ENCODE assay signal across 7 cellular contexts in genomic region chr9:89479669-89480011, GRCh38. TPM values are rescaled to one million over a fixed set of nuclear protein-coding genes. Genes with fewer than 3 reads are reported as not detected.
DNase-seq lines count a peak whose midpoint lies in the region; ATAC-seq and TF ChIP-seq lines count a peak whose summit lies in the region.
"Not testable (repeated sequence)": the region's sequence is repeated elsewhere in the genome, so short reads cannot be mapped to it uniquely, and the experiment has no call there.

No MANE protein-coding gene starts in this region.

- H3K4me1 Mint-ChIP-seq in CD4-positive, alpha-beta memory T cell: peaks cover 75 to 93% (median 85%) of the 10 kb centered on the region in 4 donors
- peaks cover 79% of the 10 kb centered on the region for H3K4me1 Mint-ChIP-seq in T-helper 17 cell
- H3K4me1 Mint-ChIP-seq in activated CD8-positive, alpha-beta T cell treated with anti-CD3 and anti-CD28 coated beads, Interleukin-2, amount 10 ng/mL, durations not matched to agents 7 days and 5 days (ENCODE audit: low read depth): peaks cover 92% of the 10 kb centered on the region
- peaks cover 90% of the 10 kb centered on the region for H3K4me1 Mint-ChIP-seq in activated T-helper 1 cell treated with anti-CD3 and anti-CD28 coated beads, Interleukin-12 subunit alpha, Interleukin-12 subunit beta, Interleukin-2, Interleukin-4 antibody, amounts not matched to agents 30 ng/mL and 10 ng/mL and 1 ng/mL, durations not matched to agents 14 hours and 24 hours and 36 hours (ENCODE audit: low read depth)
- H3K4me1 Mint-ChIP-seq in activated naive CD8-positive, alpha-beta T cell treated with anti-CD3 and anti-CD28 coated beads for 36 hours: peaks cover 80% of the 10 kb centered on the region
- H3K4me1 Mint-ChIP-seq in endothelial cell (ENCODE audit: unreplicated experiment): peaks cover 34% of the 10 kb centered on the region

- POLR2A ChIA-PET in CD4-positive, alpha-beta memory T cell (lab: Charles Lee; ENCODE audit: partially characterized antibody): interaction anchor here (2.2 to 23.9 kb wide), 8 partner anchors 12 to 70 kb away, joined by 9 to 609 read pairs (median 13); no protein-coding TSS in a partner anchor
- POLR2A ChIA-PET in activated CD8-positive, alpha-beta T cell treated with anti-CD3 and anti-CD28 coated beads, Interleukin-2, amount 10 ng/mL, durations not matched to agents 7 days and 5 days (lab: Charles Lee): interaction anchor here (1.0 to 3.2 kb wide), 16 partner anchors 10 to 70 kb away, joined by 3 to 20 read pairs (median 8); no protein-coding TSS in a partner anchor

- H3K36me3 Mint-ChIP-seq in CD4-positive, alpha-beta memory T cell: peaks cover 52 to 66% of the 10 kb centered on the region in 2 donors
- H3K36me3 Mint-ChIP-seq in T-helper 17 cell (ENCODE audit: low read depth): peaks cover 19% of the 10 kb centered on the region
- peaks cover 85% of the 10 kb centered on the region for H3K36me3 Mint-ChIP-seq in activated CD8-positive, alpha-beta T cell treated with anti-CD3 and anti-CD28 coated beads, Interleukin-2, amount 10 ng/mL, durations not matched to agents 7 days and 5 days (ENCODE audit: low read depth)
- peaks cover 59% of the 10 kb centered on the region for H3K36me3 Mint-ChIP-seq in activated T-helper 1 cell treated with anti-CD3 and anti-CD28 coated beads, Interleukin-12 subunit alpha, Interleukin-12 subunit beta, Interleukin-2, Interleukin-4 antibody, amounts not matched to agents 30 ng/mL and 10 ng/mL and 1 ng/mL, durations not matched to agents 14 hours and 24 hours and 36 hours (ENCODE audit: low read depth)
- H3K36me3 Mint-ChIP-seq in activated naive CD8-positive, alpha-beta T cell treated with anti-CD3 and anti-CD28 coated beads for 36 hours: peaks cover 74% of the 10 kb centered on the region
- H3K36me3 Mint-ChIP-seq in endothelial cell (ENCODE audit: low read depth, unreplicated experiment): not testable (repeated sequence)

- peak overlapping the region; percentile 85 to 97 (median 95) for H3K27ac Mint-ChIP-seq in CD4-positive, alpha-beta memory T cell
- H3K27ac Mint-ChIP-seq in T-helper 17 cell: peak overlapping the region; percentile 99
- peak overlapping the region; percentile 91 for H3K27ac Mint-ChIP-seq in activated CD8-positive, alpha-beta T cell treated with anti-CD3 and anti-CD28 coated beads, Interleukin-2, amount 10 ng/mL, durations not matched to agents 7 days and 5 days
- peak overlapping the region; percentile 96 for H3K27ac Mint-ChIP-seq in activated T-helper 1 cell treated with anti-CD3 and anti-CD28 coated beads, Interleukin-12 subunit alpha, Interleukin-12 subunit beta, Interleukin-2, Interleukin-4 antibody, amounts not matched to agents 30 ng/mL and 10 ng/mL and 1 ng/mL, durations not matched to agents 14 hours and 24 hours and 36 hours
- H3K27ac Mint-ChIP-seq in activated naive CD8-positive, alpha-beta T cell treated with anti-CD3 and anti-CD28 coated beads for 36 hours: peak overlapping the region; percentile 99
- H3K27ac Mint-ChIP-seq in endothelial cell (ENCODE audit: unreplicated experiment): not testable (repeated sequence)

- not testable (repeated sequence) for H3K27me3 Mint-ChIP-seq in CD4-positive, alpha-beta memory T cell; T-helper 17 cell; activated CD8-positive, alpha-beta T cell treated with anti-CD3 and anti-CD28 coated beads, Interleukin-2, amount 10 ng/mL, durations not matched to agents 7 days and 5 days (ENCODE audit: low read depth); activated T-helper 1 cell treated with anti-CD3 and anti-CD28 coated beads, Interleukin-12 subunit alpha, Interleukin-12 subunit beta, Interleukin-2, Interleukin-4 antibody, amounts not matched to agents 30 ng/mL and 10 ng/mL and 1 ng/mL, durations not matched to agents 14 hours and 24 hours and 36 hours (ENCODE audit: insufficient read depth); endothelial cell (ENCODE audit: unreplicated experiment)
- H3K27me3 Mint-ChIP-seq in activated naive CD8-positive, alpha-beta T cell treated with anti-CD3 and anti-CD28 coated beads for 36 hours: peaks cover 15% of the 10 kb centered on the region

- H3K9me3 Mint-ChIP-seq in CD4-positive, alpha-beta memory T cell; activated CD8-positive, alpha-beta T cell treated with anti-CD3 and anti-CD28 coated beads, Interleukin-2, amount 10 ng/mL, durations not matched to agents 7 days and 5 days (ENCODE audit: insufficient read depth); activated T-helper 1 cell treated with anti-CD3 and anti-CD28 coated beads, Interleukin-12 subunit alpha, Interleukin-12 subunit beta, Interleukin-2, Interleukin-4 antibody, amounts not matched to agents 30 ng/mL and 10 ng/mL and 1 ng/mL, durations not matched to agents 14 hours and 24 hours and 36 hours; activated naive CD8-positive, alpha-beta T cell treated with anti-CD3 and anti-CD28 coated beads for 36 hours; endothelial cell (ENCODE audit: unreplicated experiment): not testable (repeated sequence)

- peak overlapping the region; percentile 75 for H3K27ac ChIP-seq in CD4-positive, alpha-beta memory T cell (ENCODE audit: low read depth, low read length)

- H3K9me3 ChIP-seq in CD4-positive, alpha-beta memory T cell (ENCODE audit: control insufficient read depth in 1 of 2, low read length in 2 of 2); T-helper 17 cell (ENCODE audit: control insufficient read depth, low read length, poor library complexity, severe bottlenecking): not testable (repeated sequence)

- CTCF ChIA-PET in CD4-positive, alpha-beta memory T cell (lab: Charles Lee; ENCODE audit: partially characterized antibody): interaction anchor here (1.0 to 4.2 kb wide), 6 partner anchors 9 to 69 kb away, joined by 3 to 23 read pairs (median 4); no protein-coding TSS in a partner anchor
- CTCF ChIA-PET in activated CD8-positive, alpha-beta T cell treated with anti-CD3 and anti-CD28 coated beads, Interleukin-2, amount 10 ng/mL, durations not matched to agents 7 days and 5 days (lab: Charles Lee): interaction anchor here (2.3 kb wide), 1 partner anchor 69 kb away, joined by 15 read pairs; no protein-coding TSS in a partner anchor

- peak overlapping the region in 1 of 2 donors; percentile 52 for H3K4me3 ChIP-seq in CD4-positive, alpha-beta memory T cell (ENCODE audit: low read length in 2 of 2)

- not testable (repeated sequence) for H3K27me3 ChIP-seq in CD4-positive, alpha-beta memory T cell (ENCODE audit: insufficient read depth, low read length)

- TF ChIP-seq CTCF in endothelial cell (IDR thresholded peaks at IDR 0.05; ENCODE audit: unreplicated experiment): not testable (repeated sequence)

- peaks cover 90% of the 10 kb centered on the region for H3K4me1 ChIP-seq in CD4-positive, alpha-beta memory T cell (ENCODE audit: insufficient read depth, low read length)

- peak overlapping the region; percentile 77 to 91 (median 86) for H3K4me3 Mint-ChIP-seq in CD4-positive, alpha-beta memory T cell
- peak overlapping the region; percentile 86 for H3K4me3 Mint-ChIP-seq in T-helper 17 cell
- H3K4me3 Mint-ChIP-seq in activated CD8-positive, alpha-beta T cell treated with anti-CD3 and anti-CD28 coated beads, Interleukin-2, amount 10 ng/mL, durations not matched to agents 7 days and 5 days: peak overlapping the region; percentile 71
- peak overlapping the region; percentile 89 for H3K4me3 Mint-ChIP-seq in activated T-helper 1 cell treated with anti-CD3 and anti-CD28 coated beads, Interleukin-12 subunit alpha, Interleukin-12 subunit beta, Interleukin-2, Interleukin-4 antibody, amounts not matched to agents 30 ng/mL and 10 ng/mL and 1 ng/mL, durations not matched to agents 14 hours and 24 hours and 36 hours
- peak overlapping the region; percentile 85 for H3K4me3 Mint-ChIP-seq in activated naive CD8-positive, alpha-beta T cell treated with anti-CD3 and anti-CD28 coated beads for 36 hours
- peak overlapping the region; percentile 25 for H3K4me3 Mint-ChIP-seq in endothelial cell (ENCODE audit: unreplicated experiment)

- not testable (repeated sequence) for ATAC-seq in T-helper 17 cell; activated CD8-positive, alpha-beta T cell treated with anti-CD3 and anti-CD28 coated beads, Interleukin-2, amount 10 ng/mL, durations not matched to agents 7 days and 5 days

- not testable (repeated sequence) for DNase-seq in CD4-positive, alpha-beta memory T cell; T-helper 17 cell; activated CD8-positive, alpha-beta T cell treated with anti-CD3 and anti-CD28 coated beads, Interleukin-2, amount 10 ng/mL, durations not matched to agents 7 days and 5 days; activated T-helper 1 cell treated with anti-CD3 and anti-CD28 coated beads, Interleukin-12 subunit alpha, Interleukin-12 subunit beta, Interleukin-2, Interleukin-4 antibody, amounts not matched to agents 30 ng/mL and 10 ng/mL and 1 ng/mL, durations not matched to agents 14 hours and 24 hours and 36 hours (ENCODE audit: low spot score); endothelial cell (ENCODE audit: low spot score)
- peak; percentile 70 for DNase-seq in activated naive CD8-positive, alpha-beta T cell treated with anti-CD3 and anti-CD28 coated beads for 36 hours
- peak; percentile 57 for DNase-seq in stimulated activated CD4-positive, alpha-beta T cell treated with anti-CD3 and anti-CD28 coated beads, Interleukin-1b, Interleukin-23, amount 100 ng/mL, for 48 hours

- intact Hi-C loops in CD4-positive, alpha-beta memory T cell (cut with micrococcal nuclease): not testable (repeated sequence)
- intact Hi-C loops in activated T-helper 1 cell treated with anti-CD3 and anti-CD28 coated beads, Interleukin-12 subunit alpha, Interleukin-12 subunit beta, Interleukin-2, Interleukin-4 antibody, amounts not matched to agents 30 ng/mL and 10 ng/mL and 1 ng/mL, durations not matched to agents 14 hours and 24 hours and 36 hours (cut with micrococcal nuclease): loop anchor here (5.0 kb wide), 1 partner anchor 503 kb away; no protein-coding TSS in a partner anchor

- H3K36me3 ChIP-seq in CD4-positive, alpha-beta memory T cell (ENCODE audit: insufficient read depth, low read length): peaks cover 28% of the 10 kb centered on the region

RNA-seq across cellular contexts. Expression of gene SEMA4D, which starts 18.3 kb away (rescaled TPM):
- 100 to 1,000 TPM; 393 to 410 TPM for total RNA-seq in CD4-positive, alpha-beta memory T cell
- 100 to 1,000 TPM in 1 of 2 donors, 10 to 100 TPM in 1; 49.5 to 166 TPM for polyA plus RNA-seq in CD4-positive, alpha-beta memory T cell
- 100 to 1,000 TPM; 250 to 312 TPM for total RNA-seq in T-helper 17 cell
- 100 to 1,000 TPM; 314 to 321 TPM for total RNA-seq in activated CD8-positive, alpha-beta T cell treated with anti-CD3 and anti-CD28 coated beads, Interleukin-2, amount 10 ng/mL, durations not matched to agents 7 days and 5 days
- 388 and 411 TPM in 2 replicates for total RNA-seq in activated T-helper 1 cell treated with anti-CD3 and anti-CD28 coated beads, Interleukin-12 subunit alpha, Interleukin-12 subunit beta, Interleukin-2, Interleukin-4 antibody, amounts not matched to agents 30 ng/mL and 10 ng/mL and 1 ng/mL, durations not matched to agents 14 hours and 24 hours and 36 hours
- total RNA-seq in activated naive CD8-positive, alpha-beta T cell treated with anti-CD3 and anti-CD28 coated beads for 36 hours: 100 to 1,000 TPM; 239 to 245 TPM
- total RNA-seq in endothelial cell (ENCODE audit: unreplicated experiment): 14.8 TPM

Comparison
In these comparisons a context has a peak if more than half of its experiments do, and no peak if none do; other contexts are left out.
1. H3K4me3 Mint-ChIP-seq: peak in every context shown above with its lines; median percentile 89 in activated T-helper 1 cell treated with anti-CD3 and anti-CD28 coated beads, Interleukin-12 subunit alpha, Interleukin-12 subunit beta, Interleukin-2, Interleukin-4 antibody, amounts not matched to agents 30 ng/mL and 10 ng/mL and 1 ng/mL, durations not matched to agents 14 hours and 24 hours and 36 hours; 86 in CD4-positive, alpha-beta memory T cell; 86 in T-helper 17 cell; 85 in activated naive CD8-positive, alpha-beta T cell treated with anti-CD3 and anti-CD28 coated beads for 36 hours; 71 in activated CD8-positive, alpha-beta T cell treated with anti-CD3 and anti-CD28 coated beads, Interleukin-2, amount 10 ng/mL, durations not matched to agents 7 days and 5 days; 25 in endothelial cell.
2. RNA of gene SEMA4D, which starts 18.3 kb away (total RNA-seq): 393 to 410 TPM in CD4-positive, alpha-beta memory T cell, 388 to 411 TPM in activated T-helper 1 cell treated with anti-CD3 and anti-CD28 coated beads, Interleukin-12 subunit alpha, Interleukin-12 subunit beta, Interleukin-2, Interleukin-4 antibody, amounts not matched to agents 30 ng/mL and 10 ng/mL and 1 ng/mL, durations not matched to agents 14 hours and 24 hours and 36 hours, 314 to 321 TPM in activated CD8-positive, alpha-beta T cell treated with anti-CD3 and anti-CD28 coated beads, Interleukin-2, amount 10 ng/mL, durations not matched to agents 7 days and 5 days, 250 to 312 TPM in T-helper 17 cell and 239 to 245 TPM in activated naive CD8-positive, alpha-beta T cell treated with anti-CD3 and anti-CD28 coated beads for 36 hours; 14.8 TPM in endothelial cell (single experiment); every median in the first group is over 10 times any median in the second.